8 cellular contexts compared by ENCODE assay signal in the genomic region with DNA sequence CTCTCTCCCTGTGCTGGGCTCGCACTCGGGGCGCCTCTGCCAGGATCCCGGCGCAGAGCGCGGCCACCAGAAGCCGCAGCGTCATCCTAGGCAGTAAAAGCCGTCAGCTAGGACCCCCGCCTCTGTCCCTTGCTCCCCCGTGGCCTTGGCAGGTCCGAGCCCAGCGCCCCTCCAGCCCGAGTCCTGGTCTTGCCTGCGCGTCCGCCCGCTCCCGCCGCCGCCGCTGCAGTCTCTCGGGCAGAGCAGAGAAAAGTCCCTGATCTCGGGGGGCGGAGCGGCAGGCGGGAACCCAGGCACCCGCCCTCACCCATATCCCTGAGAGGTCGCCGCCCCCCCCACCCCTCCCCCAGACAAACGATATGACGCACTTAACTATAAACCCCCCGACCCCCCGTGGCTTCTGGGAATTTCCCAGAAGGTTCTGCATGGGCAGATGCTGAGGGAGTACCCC. TPM values are rescaled to one million over a fixed set of nuclear protein-coding genes. Genes with fewer than 3 reads are reported as not detected.
A peak's percentile ranks its signal among the peaks of the same experiment; 100 is the strongest.
DNase-seq lines count a peak whose midpoint lies in the region; TF ChIP-seq lines count a peak whose summit lies in the region.

A gene (minus strand): TSS at position 255 of the 451 bp plus-strand sequence. CDS start 170 bp downstream, at position 85.

- H3K36me3 ChIP-seq in HUES64 (ENCODE audit: insufficient read depth, low read length) (peaks cover 30% of the 10 kb centered on the region), stomach smooth muscle (ENCODE audit: control insufficient read depth in 2 of 2, insufficient read depth in 2 of 2, low read length in 2 of 2) (peaks cover 13 to 14% of the 10 kb centered on the region in 2 donors)

- DNase-seq in cardiac fibroblast (ENCODE audit: low read depth in 2 of 2) = no peak
- peak; percentile 83 for DNase-seq in iPS-NIHi11 (ENCODE audit: low spot score)
- DNase-seq in NK-92 (lab: John Stamatoyannopoulos, UW; ENCODE audit: unreplicated experiment) = no peak
- no peak for DNase-seq in DMS153 treated with DMSO at 0.1 percent for 48 hours (lab: John Stamatoyannopoulos, UW; ENCODE audit: unreplicated experiment)
- no peak for DNase-seq in NCI-H526 (lab: John Stamatoyannopoulos, UW)
- no peak for DNase-seq in NCI-H1105 treated with DMSO at 0.1 percent for 48 hours (lab: John Stamatoyannopoulos, UW)

- 2% methylated on average over 35 of the region's 35 CpGs for WGBS in HUES64

- H3K27me3 ChIP-seq in HUES64 (ENCODE audit: insufficient read depth, low read length) (peaks cover 17% of the 10 kb centered on the region; the same call in 1 of the 2 replicates), stomach smooth muscle (ENCODE audit: control insufficient read depth in 1 of 2, insufficient read depth in 2 of 2, low read length in 2 of 2) (peaks cover 0 to 2% of the 10 kb centered on the region in 2 donors)

- no peak for TF ChIP-seq CTCF in cardiac fibroblast (IDR thresholded peaks at IDR 0.05; ENCODE audit: low read depth, low read length)

- H3K4me1 ChIP-seq in HUES64 (ENCODE audit: insufficient read depth, low read length) (peaks cover 19% of the 10 kb centered on the region), stomach smooth muscle (ENCODE audit: control insufficient read depth, insufficient read depth, low read length) (peaks cover 51% of the 10 kb centered on the region)

- H3K27ac ChIP-seq in HUES64 (ENCODE audit: low read depth, low read length) (peak within 1 kb of the TSS; percentile 80), stomach smooth muscle (ENCODE audit: low read length) (peak within 1 kb of the TSS; percentile 94)

- H3K9ac ChIP-seq in HUES64 (ENCODE audit: low read depth, low read length) (peak within 1 kb of the TSS; percentile 73), stomach smooth muscle (ENCODE audit: low read length in 2 of 2) (peak within 1 kb of the TSS; percentile 55 to 62)

- peak within 1 kb of the TSS; percentile 58 for H3K4me3 ChIP-seq in HUES64 (ENCODE audit: low read length)
- H3K4me3 ChIP-seq in cardiac fibroblast (replicated peaks in 1 of 2; ENCODE audit: low read depth in 2 of 2, low read length in 2 of 2) = peak within 1 kb of the TSS; percentile 23 to 61
- peak within 1 kb of the TSS; percentile 59 to 69 for H3K4me3 ChIP-seq in stomach smooth muscle (ENCODE audit: low read length in 2 of 2)

- H3K9me3 ChIP-seq in HUES64 (ENCODE audit: insufficient read depth, low read depth, low read length) (no peaks in the 10 kb centered on the region), stomach smooth muscle (ENCODE audit: control insufficient read depth in 2 of 2, low read length in 2 of 2) (no peaks in the 10 kb centered on the region)

RNA-seq across cellular contexts. Expression of the gene that starts here (rescaled TPM):
- 5.3 TPM for polyA plus RNA-seq in HUES64 (2013, experiment 1 of 2)
- 9.4 TPM for polyA plus RNA-seq in HUES64 (2013, experiment 2 of 2)
